ENCODE assay signal across 8 cellular contexts in genomic region chr4:99808260-99808857, GRCh38. TPM values are rescaled to one million over a fixed set of nuclear protein-coding genes. Genes with fewer than 3 reads are reported as not detected.
DNase-seq lines count a peak whose midpoint lies in the region; ATAC-seq and TF ChIP-seq lines count a peak whose summit lies in the region.

No MANE protein-coding gene starts in this region.

- peak; percentile 75 for TF ChIP-seq CTCF in GM06990 (IDR thresholded peaks at IDR 0.05; ENCODE audit: insufficient read depth, low read length, poor library complexity, severe bottlenecking)
- TF ChIP-seq CTCF in suprapubic skin (IDR thresholded peaks at IDR 0.05) = peak in 1 of 2 donors; percentile 41

- H3K4me1 ChIP-seq in iPS DF 6.9 (ENCODE audit: control insufficient read depth, insufficient read depth, low read length) (no peaks in the 10 kb centered on the region), suprapubic skin (no peaks in the 10 kb centered on the region)

- no peaks in the 10 kb centered on the region for H3K9me3 Mint-ChIP-seq in activated naive CD8-positive, alpha-beta T cell treated with anti-CD3 and anti-CD28 coated beads, Interleukin-2, amount 50 U/mL, for 24 hours

- H3K27me3 Mint-ChIP-seq in activated naive CD8-positive, alpha-beta T cell treated with anti-CD3 and anti-CD28 coated beads, Interleukin-2, amount 50 U/mL, for 24 hours = peaks cover 11% of the 10 kb centered on the region

- no CpG with 5 or more reads among the region's 13 CpGs for WGBS in iPS DF 6.9 (ENCODE audit: insufficient coverage, insufficient read length)
- 23% methylated on average over 13 of the region's 13 CpGs for WGBS in suprapubic skin

- H3K4me3 Mint-ChIP-seq in activated naive CD8-positive, alpha-beta T cell treated with anti-CD3 and anti-CD28 coated beads, Interleukin-2, amount 50 U/mL, for 24 hours = no peak overlapping the region

- no peak overlapping the region for H3K27ac ChIP-seq in iPS DF 6.9 (ENCODE audit: low read length)
- H3K27ac ChIP-seq in suprapubic skin = no peak overlapping the region

- DNase-seq in GM06990 (ENCODE audit: extremely low read depth, insufficient read length) (no peak), T follicular helper cell (ENCODE audit: low read depth) (peak; percentile 56), iPS DF 6.9 (ENCODE audit: low read depth, low spot score) (peak; percentile 37), suprapubic skin (ENCODE audit: low spot score in 2 of 2) (no peak)
- DNase-seq in Jurkat, Clone E6-1 (ENCODE audit: low read depth, low spot score) = peak; percentile 45
- DNase-seq in activated naive CD8-positive, alpha-beta T cell treated with anti-CD3 and anti-CD28 coated beads, Interleukin-2, amount 50 U/mL, for 24 hours = peak; percentile 71
- DNase-seq in stimulated activated CD4-positive, alpha-beta T cell treated with anti-CD3 and anti-CD28 coated beads, Interleukin-2, amount 100 ng/mL, for 48 hours = peak; percentile 63 to 66

- H3K4me1 Mint-ChIP-seq in activated naive CD8-positive, alpha-beta T cell treated with anti-CD3 and anti-CD28 coated beads, Interleukin-2, amount 50 U/mL, for 24 hours = peaks cover 13% of the 10 kb centered on the region

- no peak overlapping the region for H3K27ac Mint-ChIP-seq in activated naive CD8-positive, alpha-beta T cell treated with anti-CD3 and anti-CD28 coated beads, Interleukin-2, amount 50 U/mL, for 24 hours

- TF ChIP-seq EP300 in suprapubic skin (IDR thresholded peaks at IDR 0.05) = no peak

- no peaks in the 10 kb centered on the region for H3K27me3 ChIP-seq in GM06990 (replicated peaks; ENCODE audit: control insufficient read depth, insufficient read depth, low read length)
- no peaks in the 10 kb centered on the region for H3K27me3 ChIP-seq in iPS DF 6.9 (ENCODE audit: control insufficient read depth, insufficient read depth, low read length)
- no peaks in the 10 kb centered on the region for H3K27me3 ChIP-seq in suprapubic skin

- no peak for TF ChIP-seq POLR2A in suprapubic skin (IDR thresholded peaks at IDR 0.05)

- H3K9me3 ChIP-seq in iPS DF 6.9 (ENCODE audit: control insufficient read depth, insufficient read depth, low read length) (no peaks in the 10 kb centered on the region), suprapubic skin (no peaks in the 10 kb centered on the region)

- no peak overlapping the region for H3K4me3 ChIP-seq in GM06990 (replicated peaks; ENCODE audit: low read depth, low read length)
- no peak overlapping the region for H3K4me3 ChIP-seq in Jurkat, Clone E6-1 (ENCODE audit: low read length)
- H3K4me3 ChIP-seq in iPS DF 6.9 (ENCODE audit: low read length) = no peak overlapping the region
- H3K4me3 ChIP-seq in suprapubic skin = no peak overlapping the region

- peak; percentile 68 for ATAC-seq in GM21737 (IDR thresholded peaks at IDR 0.05; ENCODE audit: unreplicated experiment)
- peak; percentile 86 for ATAC-seq in activated naive CD8-positive, alpha-beta T cell treated with anti-CD3 and anti-CD28 coated beads, Interleukin-2, amount 50 U/mL, for 24 hours

- no peaks in the 10 kb centered on the region for H3K36me3 ChIP-seq in GM06990 (ENCODE audit: control insufficient read depth, insufficient read depth, low read length)
- no peaks in the 10 kb centered on the region for H3K36me3 ChIP-seq in iPS DF 6.9 (ENCODE audit: control insufficient read depth, insufficient read depth, low read length)
- H3K36me3 ChIP-seq in suprapubic skin = no peaks in the 10 kb centered on the region

- no peaks in the 10 kb centered on the region for H3K36me3 Mint-ChIP-seq in activated naive CD8-positive, alpha-beta T cell treated with anti-CD3 and anti-CD28 coated beads, Interleukin-2, amount 50 U/mL, for 24 hours (ENCODE audit: low read depth)

RNA-seq across cellular contexts. Expression of gene DAPP1, which starts 8.3 kb away (rescaled TPM):
- polyA plus RNA-seq in Jurkat, Clone E6-1 (2012; ENCODE audit: insufficient read depth, insufficient read length) = not detected
- total RNA-seq in suprapubic skin = 10 to 100 TPM; 14.6 to 52.2 (median 25.7) TPM

Comparison
In these comparisons a context has a peak if more than half of its experiments do, and no peak if none do; other contexts are left out.
1. DNase-seq: peak in Jurkat, Clone E6-1 (single experiment), T follicular helper cell (single experiment), activated naive CD8-positive, alpha-beta T cell treated with anti-CD3 and anti-CD28 coated beads, Interleukin-2, amount 50 U/mL, for 24 hours (single experiment), iPS DF 6.9 (single experiment) and stimulated activated CD4-positive, alpha-beta T cell treated with anti-CD3 and anti-CD28 coated beads, Interleukin-2, amount 100 ng/mL, for 48 hours (2 of 2); none in GM06990 (single experiment) and suprapubic skin (0 of 2).